11 cellular contexts compared by ENCODE assay signal in genomic region chr3:4850211-4850927, GRCh38.
DNase-seq lines count a peak whose midpoint lies in the region; ATAC-seq and TF ChIP-seq lines count a peak whose summit lies in the region.
"Had no signal": no experiment of that assay in that cellular context is flagged by ENCODE, and none has a peak within 500 bp of the region (broad histone marks: within the 10 kb centered on the region; RNA-seq: fewer than 3 reads in every experiment).

No MANE protein-coding gene starts in this region.

- H3K4me1 Mint-ChIP-seq in activated T-helper 1 cell treated with anti-CD3 and anti-CD28 coated beads, Interleukin-12 subunit alpha, Interleukin-12 subunit beta, Interleukin-2, Interleukin-4 antibody, amounts not matched to agents 30 ng/mL and 10 ng/mL and 1 ng/mL, durations not matched to agents 14 hours and 24 hours and 36 hours (ENCODE audit: low read depth) = peaks cover 85% of the 10 kb centered on the region

- peaks cover 8% of the 10 kb centered on the region for H3K9me3 Mint-ChIP-seq in activated T-helper 1 cell treated with anti-CD3 and anti-CD28 coated beads, Interleukin-12 subunit alpha, Interleukin-12 subunit beta, Interleukin-2, Interleukin-4 antibody, amounts not matched to agents 30 ng/mL and 10 ng/mL and 1 ng/mL, durations not matched to agents 14 hours and 24 hours and 36 hours

- peak; percentile 25 to 46 for ATAC-seq in activated CD4-positive, CD25-positive, alpha-beta regulatory T cell treated with anti-CD3 and anti-CD28 coated beads, Interleukin-2, amount 50 U/mL, for 24 hours
- ATAC-seq in HG03108 (IDR thresholded peaks at IDR 0.05; ENCODE audit: unreplicated experiment) = peak; percentile 31
- ATAC-seq in stimulated activated naive CD8-positive, alpha-beta T cell treated with anti-CD3 and anti-CD28 coated beads, Interleukin-15, Interleukin-2, amounts not matched to agents 100 U/mL and 50 U/mL, for 24 hours = peak; percentile 58
- ATAC-seq: A549, sciatic nerve had no signal

- no peak overlapping the region for H3K27ac ChIP-seq in WERI-Rb-1
- H3K27ac ChIP-seq: A549 had no signal

- H3K9me3 ChIP-seq in WERI-Rb-1 (ENCODE audit: severe bottlenecking) = no peaks in the 10 kb centered on the region
- H3K9me3 ChIP-seq: A549 had no signal

- H3K27ac Mint-ChIP-seq in activated T-helper 1 cell treated with anti-CD3 and anti-CD28 coated beads, Interleukin-12 subunit alpha, Interleukin-12 subunit beta, Interleukin-2, Interleukin-4 antibody, amounts not matched to agents 30 ng/mL and 10 ng/mL and 1 ng/mL, durations not matched to agents 14 hours and 24 hours and 36 hours = peak overlapping the region; percentile 99

- DNase-seq in activated CD4-positive, CD25-positive, alpha-beta regulatory T cell (lab: John Stamatoyannopoulos, UW) = no peak
- peak; percentile 65 for DNase-seq in activated T-helper 1 cell treated with anti-CD3 and anti-CD28 coated beads, Interleukin-12 subunit alpha, Interleukin-12 subunit beta, Interleukin-2, Interleukin-4 antibody, amounts not matched to agents 30 ng/mL and 10 ng/mL and 1 ng/mL, durations not matched to agents 14 hours and 24 hours and 36 hours (ENCODE audit: low spot score)
- DNase-seq in stimulated activated naive CD8-positive, alpha-beta T cell treated with anti-CD3 and anti-CD28 coated beads, Interleukin-15, Interleukin-2, amounts not matched to agents 100 U/mL and 50 U/mL, for 24 hours = peak; percentile 62
- no peak for DNase-seq in WERI-Rb-1
- DNase-seq in NCI-H748 (lab: John Stamatoyannopoulos, UW; ENCODE audit: unreplicated experiment) = no peak
- no peak for DNase-seq in retina
- DNase-seq: NCI-H2171 treated with DMSO at 0.1 percent for 48 hours had no signal

- no peak for TF ChIP-seq CTCF in WERI-Rb-1 (IDR thresholded peaks at IDR 0.05; ENCODE audit: low read depth, low read length)

- H3K27me3 ChIP-seq in WERI-Rb-1 (ENCODE audit: insufficient read depth, low read depth, severe bottlenecking) = no peaks in the 10 kb centered on the region

- H3K4me3 Mint-ChIP-seq in activated T-helper 1 cell treated with anti-CD3 and anti-CD28 coated beads, Interleukin-12 subunit alpha, Interleukin-12 subunit beta, Interleukin-2, Interleukin-4 antibody, amounts not matched to agents 30 ng/mL and 10 ng/mL and 1 ng/mL, durations not matched to agents 14 hours and 24 hours and 36 hours = peak overlapping the region; percentile 67

- intact Hi-C loops in activated T-helper 1 cell treated with anti-CD3 and anti-CD28 coated beads, Interleukin-12 subunit alpha, Interleukin-12 subunit beta, Interleukin-2, Interleukin-4 antibody, amounts not matched to agents 30 ng/mL and 10 ng/mL and 1 ng/mL, durations not matched to agents 14 hours and 24 hours and 36 hours (cut with micrococcal nuclease) = loop anchor here (1.0 to 5.0 kb wide), 17 partner anchors 8 to 463 kb away; partner anchors contain the start of genes ARL8B and ITPR1

- peaks cover 25% of the 10 kb centered on the region for H3K36me3 Mint-ChIP-seq in activated T-helper 1 cell treated with anti-CD3 and anti-CD28 coated beads, Interleukin-12 subunit alpha, Interleukin-12 subunit beta, Interleukin-2, Interleukin-4 antibody, amounts not matched to agents 30 ng/mL and 10 ng/mL and 1 ng/mL, durations not matched to agents 14 hours and 24 hours and 36 hours (ENCODE audit: low read depth)

- H3K36me3 ChIP-seq in WERI-Rb-1 = no peaks in the 10 kb centered on the region

- no peaks in the 10 kb centered on the region for H3K27me3 Mint-ChIP-seq in activated T-helper 1 cell treated with anti-CD3 and anti-CD28 coated beads, Interleukin-12 subunit alpha, Interleukin-12 subunit beta, Interleukin-2, Interleukin-4 antibody, amounts not matched to agents 30 ng/mL and 10 ng/mL and 1 ng/mL, durations not matched to agents 14 hours and 24 hours and 36 hours (ENCODE audit: insufficient read depth)

- H3K4me3 ChIP-seq in WERI-Rb-1 (ENCODE audit: low read depth, low read length) = no peak overlapping the region
- H3K4me3 ChIP-seq: A549 had no signal

Comparison
In these comparisons a context has a peak if more than half of its experiments do, and no peak if none do; other contexts are left out.
1. DNase-seq: peak in activated T-helper 1 cell treated with anti-CD3 and anti-CD28 coated beads, Interleukin-12 subunit alpha, Interleukin-12 subunit beta, Interleukin-2, Interleukin-4 antibody, amounts not matched to agents 30 ng/mL and 10 ng/mL and 1 ng/mL, durations not matched to agents 14 hours and 24 hours and 36 hours (single experiment) and stimulated activated naive CD8-positive, alpha-beta T cell treated with anti-CD3 and anti-CD28 coated beads, Interleukin-15, Interleukin-2, amounts not matched to agents 100 U/mL and 50 U/mL, for 24 hours (single experiment); none in activated CD4-positive, CD25-positive, alpha-beta regulatory T cell (0 of 4), WERI-Rb-1 (single experiment), NCI-H748 (single experiment) and retina (single experiment).
2. Peak in every context shown above with its lines, with median percentiles within 50 percentile points of each other: ATAC-seq.